In the genomic region with DNA sequence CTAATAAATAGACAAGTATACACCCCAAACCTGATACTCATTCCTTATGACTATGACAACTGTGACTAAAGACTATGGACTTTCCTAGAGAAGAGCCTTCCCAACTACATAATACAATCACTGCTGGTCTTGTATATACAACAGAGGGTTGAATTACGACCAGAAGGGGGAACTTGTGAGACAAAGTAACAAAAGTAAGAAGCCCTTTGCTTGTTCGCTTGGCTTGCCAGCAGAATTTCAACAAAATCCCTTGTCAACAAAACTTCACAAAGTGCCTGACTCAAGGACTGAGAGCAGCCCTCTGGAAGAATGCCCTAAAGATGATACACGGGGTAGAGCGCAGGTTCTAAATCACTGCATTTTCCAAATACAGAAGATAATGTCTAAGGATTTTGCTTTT, we compare ENCODE assay signal across 12 cellular contexts.
DNase-seq lines count a peak whose midpoint lies in the region; ATAC-seq and TF ChIP-seq lines count a peak whose summit lies in the region.
"Had no signal": no experiment of that assay in that cellular context is flagged by ENCODE, and none has a peak within 500 bp of the region (broad histone marks: within the 10 kb centered on the region; RNA-seq: fewer than 3 reads in every experiment).

No MANE protein-coding gene starts in this region.

- peak; percentile 45 for TF ChIP-seq CTCF in PC-3 (conservative IDR thresholded peaks at IDR 0.05; ENCODE audit: low read depth, low read length)
- peak; percentile 36 for TF ChIP-seq CTCF in fibroblast of villous mesenchyme (IDR thresholded peaks at IDR 0.05; ENCODE audit: insufficient read depth, low read depth, low read length)

- no peak overlapping the region for H3K27ac Mint-ChIP-seq in stimulated activated effector memory CD8-positive, alpha-beta T cell treated with anti-CD3 and anti-CD28 coated beads, Interleukin-12 subunit alpha, Interleukin-12 subunit beta, amount 100 ng/mL, for 72 hours
- H3K27ac Mint-ChIP-seq: CD4-positive, CD25-positive, alpha-beta regulatory T cell had no signal

- CTCF ChIA-PET in PC-3 (lab: Charles Lee), result no interaction called here

- H4K20me1 ChIP-seq in PC-3 (ENCODE audit: low read length), result no peaks in the 10 kb centered on the region

- intact Hi-C loops in left cardiac atrium (cut with DNase I), result no loop called here
- intact Hi-C loops in Right ventricle myocardium inferior (cut with DNase I), result loop anchor here (5.0 kb wide), 1 partner anchor 40 kb away; no protein-coding TSS in a partner anchor
- intact Hi-C loops in PC-3 (cut with micrococcal nuclease), result loop anchor here (1.0 kb wide), 1 partner anchor 41 kb away; no protein-coding TSS in a partner anchor

- ATAC-seq in left cardiac atrium (peak; percentile 24 to 72), Right ventricle myocardium inferior (no peak), PC-3 (peak; percentile 68), GM19455 (IDR thresholded peaks at IDR 0.05; ENCODE audit: unreplicated experiment) (no peak)
- no peak for ATAC-seq in stimulated activated effector memory CD8-positive, alpha-beta T cell treated with anti-CD3 and anti-CD28 coated beads, Interleukin-12 subunit alpha, Interleukin-12 subunit beta, amount 100 ng/mL, for 72 hours

- no peak for DNase-seq in left cardiac atrium
- no peak for DNase-seq in Right ventricle myocardium inferior (ENCODE audit: missing footprints)
- DNase-seq in PC-3, result peak; percentile 41
- DNase-seq in fibroblast of villous mesenchyme (ENCODE audit: low read depth), result peak; percentile 47
- DNase-seq in stimulated activated effector memory CD8-positive, alpha-beta T cell treated with anti-CD3 and anti-CD28 coated beads, Interleukin-12 subunit alpha, Interleukin-12 subunit beta, amount 100 ng/mL, for 72 hours (ENCODE audit: low spot score in 2 of 2), result no peak
- no peak for DNase-seq in DMS53 treated with DMSO at 0.1 percent for 48 hours (lab: John Stamatoyannopoulos, UW; ENCODE audit: unreplicated experiment)
- no peak for DNase-seq in NK-92 (lab: John Stamatoyannopoulos, UW; ENCODE audit: unreplicated experiment)
- DNase-seq: activated CD4-positive, alpha-beta T cell treated with anti-CD3 and anti-CD28 coated beads for 48 hours; stomach had no signal

- H3K4me3 Mint-ChIP-seq in stimulated activated effector memory CD8-positive, alpha-beta T cell treated with anti-CD3 and anti-CD28 coated beads, Interleukin-12 subunit alpha, Interleukin-12 subunit beta, amount 100 ng/mL, for 72 hours, result no peak overlapping the region
- H3K4me3 Mint-ChIP-seq: CD4-positive, CD25-positive, alpha-beta regulatory T cell; central memory CD8-positive, alpha-beta T cell had no signal

- H3K9ac ChIP-seq in PC-3 (ENCODE audit: low read length), result no peak overlapping the region

- no peak overlapping the region for H3K4me2 ChIP-seq in PC-3 (ENCODE audit: low read length)

- no peak overlapping the region for H3K4me3 ChIP-seq in PC-3 (ENCODE audit: low read length)
- no peak overlapping the region for H3K4me3 ChIP-seq in fibroblast of villous mesenchyme (ENCODE audit: low read depth, low read length)
- H3K4me3 ChIP-seq: stomach had no signal

- no peaks in the 10 kb centered on the region for H3K36me3 Mint-ChIP-seq in stimulated activated effector memory CD8-positive, alpha-beta T cell treated with anti-CD3 and anti-CD28 coated beads, Interleukin-12 subunit alpha, Interleukin-12 subunit beta, amount 100 ng/mL, for 72 hours
- H3K36me3 Mint-ChIP-seq: CD4-positive, CD25-positive, alpha-beta regulatory T cell had no signal

- H3K9me3 ChIP-seq in PC-3 (ENCODE audit: low read length), result no peaks in the 10 kb centered on the region
- H3K9me3 ChIP-seq: stomach had no signal

- H3K9me3 Mint-ChIP-seq in stimulated activated effector memory CD8-positive, alpha-beta T cell treated with anti-CD3 and anti-CD28 coated beads, Interleukin-12 subunit alpha, Interleukin-12 subunit beta, amount 100 ng/mL, for 72 hours, result no peaks in the 10 kb centered on the region
- H3K9me3 Mint-ChIP-seq: central memory CD8-positive, alpha-beta T cell had no signal

- H3K27me3 ChIP-seq in PC-3 (ENCODE audit: low read length), result no peaks in the 10 kb centered on the region
- H3K27me3 ChIP-seq: stomach had no signal

- POLR2A ChIA-PET in PC-3 (lab: Charles Lee; ENCODE audit: unreplicated experiment), result no interaction called here

- no peaks in the 10 kb centered on the region for H3K36me3 ChIP-seq in PC-3 (ENCODE audit: low read depth, low read length)
- H3K36me3 ChIP-seq: stomach had no signal

- H2AFZ ChIP-seq in PC-3 (ENCODE audit: low read length), result no peak overlapping the region

- no peaks in the 10 kb centered on the region for H3K9me2 ChIP-seq in PC-3 (replicated peaks; ENCODE audit: low read length)

- H3F3A ChIP-seq in PC-3 (ENCODE audit: low read length, unreplicated experiment), result no peaks in the 10 kb centered on the region

- no peaks in the 10 kb centered on the region for H3K79me2 ChIP-seq in PC-3 (ENCODE audit: low read length)

- no peak overlapping the region for H3K27ac ChIP-seq in PC-3 (ENCODE audit: low read length)
- H3K27ac ChIP-seq: stomach had no signal

- no peaks in the 10 kb centered on the region for H3K4me1 ChIP-seq in PC-3 (ENCODE audit: insufficient read depth, low read length)

- H3K4me1 Mint-ChIP-seq in stimulated activated effector memory CD8-positive, alpha-beta T cell treated with anti-CD3 and anti-CD28 coated beads, Interleukin-12 subunit alpha, Interleukin-12 subunit beta, amount 100 ng/mL, for 72 hours, result no peaks in the 10 kb centered on the region
- H3K4me1 Mint-ChIP-seq: CD4-positive, CD25-positive, alpha-beta regulatory T cell; central memory CD8-positive, alpha-beta T cell had no signal

- BruUV-seq in PC-3 (replicated peaks; lab: Mats Ljungman, UMichigan), result no TSS peak

Comparison
In these comparisons a context has a peak if more than half of its experiments do, and no peak if none do; other contexts are left out.
1. ATAC-seq: peak in left cardiac atrium (2 of 2) and PC-3 (single experiment); none in Right ventricle myocardium inferior (single experiment), GM19455 (single experiment) and stimulated activated effector memory CD8-positive, alpha-beta T cell treated with anti-CD3 and anti-CD28 coated beads, Interleukin-12 subunit alpha, Interleukin-12 subunit beta, amount 100 ng/mL, for 72 hours (single experiment).
2. intact Hi-C loops: an anchor here in Right ventricle myocardium inferior (5.0 kb wide) and PC-3 (1.0 kb wide); none called in left cardiac atrium.
3. DNase-seq: peak in PC-3 (single experiment) and fibroblast of villous mesenchyme (single experiment); none in left cardiac atrium (single experiment), Right ventricle myocardium inferior (single experiment), stimulated activated effector memory CD8-positive, alpha-beta T cell treated with anti-CD3 and anti-CD28 coated beads, Interleukin-12 subunit alpha, Interleukin-12 subunit beta, amount 100 ng/mL, for 72 hours (0 of 2), DMS53 treated with DMSO at 0.1 percent for 48 hours (single experiment) and NK-92 (single experiment).